ENCODE assay signal across 28 cellular contexts in the genomic region with DNA sequence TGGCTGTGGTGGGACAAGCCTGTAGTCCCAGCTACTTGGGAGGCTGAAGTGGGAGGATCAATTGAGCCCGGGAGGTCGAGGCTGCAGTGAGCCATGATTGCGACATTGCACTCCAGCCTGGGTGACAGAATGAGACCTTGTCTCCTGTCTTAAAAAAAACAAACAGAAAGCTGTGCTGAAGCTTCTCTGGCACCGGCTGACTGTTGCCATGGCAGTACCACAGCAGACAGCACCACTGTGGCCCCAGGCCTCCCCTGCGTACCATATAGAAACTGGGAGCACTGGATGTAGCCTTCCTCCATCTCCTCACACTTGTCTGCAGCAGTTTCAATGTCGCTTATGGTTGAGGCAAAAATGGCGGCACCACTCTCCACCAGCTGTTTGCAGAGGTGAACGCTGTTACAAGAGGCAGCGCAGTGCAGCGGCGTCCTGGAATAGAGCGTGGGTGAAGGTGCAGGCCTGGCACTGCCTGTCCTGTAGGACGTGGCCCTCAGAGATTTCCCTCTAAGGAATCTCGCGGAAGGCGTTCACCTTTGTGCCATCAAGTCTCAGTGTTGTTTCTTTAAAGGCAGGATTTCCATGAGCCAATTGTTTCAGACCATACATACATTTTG. TPM values are rescaled to one million over a fixed set of nuclear protein-coding genes. Genes with fewer than 3 reads are reported as not detected.
DNase-seq lines count a peak whose midpoint lies in the region; ATAC-seq and TF ChIP-seq lines count a peak whose summit lies in the region.
"Had no signal": no experiment of that assay in that cellular context is flagged by ENCODE, and none has a peak within 500 bp of the region (broad histone marks: within the 10 kb centered on the region; RNA-seq: fewer than 3 reads in every experiment).

No MANE protein-coding gene starts in this region.

- H3K27ac ChIP-seq in RWPE2 (ENCODE audit: poor library complexity, severe bottlenecking) = no peak overlapping the region
- H3K27ac ChIP-seq in cingulate gyrus (ENCODE audit: low read depth, low read length) = peak overlapping the region; percentile 76
- H3K27ac ChIP-seq in thoracic aorta = peak overlapping the region; percentile 82 to 91
- H3K27ac ChIP-seq in gastrocnemius medialis = peak overlapping the region in 2 of 4 donors; percentile 54 to 77
- H3K27ac ChIP-seq: BLaER1 treated with 17β-estradiol and CSF1 and Interleukin-3, amounts not matched to agents 10 nM and 100 nM; GM23248; HL-60; neural progenitor cell; SK-N-MC had no signal

- H3K36me3 ChIP-seq in RWPE2 (ENCODE audit: low read depth) = peaks cover 42% of the 10 kb centered on the region
- H3K36me3 ChIP-seq in thoracic aorta = peaks cover 13% of the 10 kb centered on the region
- peaks cover 0 to 50% of the 10 kb centered on the region in 2 donors for H3K36me3 ChIP-seq in gastrocnemius medialis
- H3K36me3 ChIP-seq: neural progenitor cell had no signal

- intact Hi-C loops in gastrocnemius medialis (cut with DNase I; ENCODE audit: low total_unique reads) = no loop called here

- TF ChIP-seq CTCF in RWPE2 (IDR thresholded peaks at IDR 0.05; ENCODE audit: poor library complexity, severe bottlenecking) (no peak), thoracic aorta (IDR thresholded peaks at IDR 0.05) (no peak), gastrocnemius medialis (IDR thresholded peaks at IDR 0.05 in 4 of 5, conservative IDR thresholded peaks at IDR 0.05 in 1 of 5) (no peak)

- H3K4me1 ChIP-seq in RWPE2 (ENCODE audit: insufficient read depth, poor library complexity, severe bottlenecking) = no peaks in the 10 kb centered on the region
- peaks cover 21 to 50% of the 10 kb centered on the region in 2 donors for H3K4me1 ChIP-seq in thoracic aorta (ENCODE audit: control insufficient read depth in 1 of 2, low read depth in 2 of 2)
- peaks cover 0 to 26% of the 10 kb centered on the region in 2 donors for H3K4me1 ChIP-seq in gastrocnemius medialis

- DNase-seq in RWPE2 (ENCODE audit: low spot score) (peak; percentile 54), mesenteric fat pad (ENCODE audit: low spot score) (peak; percentile 62), thoracic aorta (ENCODE audit: low spot score) (no peak), A172 (ENCODE audit: low spot score) (no peak), gastrocnemius medialis (no peak), GM19238 (ENCODE audit: insufficient read length, low spot score) (no peak)
- no peak for DNase-seq in stimulated activated CD4-positive, alpha-beta T cell treated with anti-CD3 and anti-CD28 coated beads, Interleukin-1b, Interleukin-23, amount 100 ng/mL, for 48 hours
- DNase-seq: activated CD4-positive, alpha-beta T cell treated with anti-CD3 and anti-CD28 coated beads for 36 hours; activated effector memory CD4-positive, alpha-beta T cell treated with Interleukin-2 at 50 U/mL for 16 hours; activated naive CD8-positive, alpha-beta T cell treated with anti-CD3 and anti-CD28 coated beads, Interleukin-2, amount 10 ng/mL, durations not matched to agents 7 days and 5 days; activated T-cell treated with anti-CD3 and anti-CD28 coated beads for 4 hours; cerebellar nuclear complex; GM23248; HFFc6; Kasumi-1; left cardiac atrium; NCI-H1436 treated with DMSO at 0.1 percent for 48 hours; NCI-H2107; NCI-H446 treated with DMSO at 0.1 percent for 48 hours; NCI-H82; RPMI8226; stimulated activated naive CD4-positive, alpha-beta T cell treated with Interleukin-2 at 50 U/mL for 16 hours; upper lobe of left lung had no signal

- H3K27me3 ChIP-seq in RWPE2 (ENCODE audit: insufficient read depth, poor library complexity, severe bottlenecking) (no peaks in the 10 kb centered on the region), thoracic aorta (replicated peaks; ENCODE audit: insufficient read depth) (no peaks in the 10 kb centered on the region), gastrocnemius medialis (no peaks in the 10 kb centered on the region)
- H3K27me3 ChIP-seq: BLaER1 treated with 17β-estradiol and CSF1 and Interleukin-3, amounts not matched to agents 10 nM and 100 nM; neural progenitor cell; upper lobe of left lung had no signal

- H3K4me3 ChIP-seq in RWPE2 (ENCODE audit: severe bottlenecking) (no peak overlapping the region), thoracic aorta (no peak overlapping the region), gastrocnemius medialis (no peak overlapping the region)
- H3K4me3 ChIP-seq: BLaER1 treated with 17β-estradiol and CSF1 and Interleukin-3, amounts not matched to agents 10 nM and 100 nM; GM23248; neural progenitor cell; SK-N-MC; upper lobe of left lung had no signal

- TF ChIP-seq POLR2A in gastrocnemius medialis (IDR thresholded peaks at IDR 0.05) = no peak

- ATAC-seq in RWPE2 (ENCODE audit: low read depth) (no peak), thoracic aorta (ENCODE audit: insufficient number of reproducible peaks, low FRiP score, low read depth) (no peak), gastrocnemius medialis (no peak)
- ATAC-seq: activated CD4-positive, alpha-beta T cell treated with anti-CD3 and anti-CD28 coated beads for 36 hours; left cardiac atrium had no signal

- in situ Hi-C loops in gastrocnemius medialis (cut with MboI; ENCODE audit: low sequenced_read_pairs in 4 of 4) = no loop called here

- no peaks in the 10 kb centered on the region for H3K9me3 ChIP-seq in RWPE2 (ENCODE audit: severe bottlenecking)
- no peaks in the 10 kb centered on the region for H3K9me3 ChIP-seq in thoracic aorta
- H3K9me3 ChIP-seq in gastrocnemius medialis = no peaks in the 10 kb centered on the region
- H3K9me3 ChIP-seq: BLaER1 treated with 17β-estradiol and CSF1 and Interleukin-3, amounts not matched to agents 10 nM and 100 nM; upper lobe of left lung had no signal

RNA-seq across cellular contexts. Expression of a gene that starts 21.9 kb away (rescaled TPM):
- 57.4 TPM for total RNA-seq in mesenteric fat pad
- 100 to 1,000 TPM in 1 of 2 donors, 10 to 100 TPM in 1; 97.1 to 159 TPM for total RNA-seq in thoracic aorta
- total RNA-seq in A172 (2014; rRNA removed; shearing (Covaris generic)) = 47.5 and 57.4 TPM in 2 replicates
- 10 to 100 TPM; 16.2 to 25.8 (median 20.2) TPM for total RNA-seq in gastrocnemius medialis

RNA-seq across cellular contexts. Expression of a gene that starts 22.3 kb away (rescaled TPM):
- total RNA-seq in mesenteric fat pad = 6.3 TPM
- total RNA-seq in thoracic aorta = 10 to 100 TPM in 1 of 2 donors, 1 to 10 TPM in 1; 8.4 to 18.5 TPM
- total RNA-seq in A172 (2014; rRNA removed; shearing (Covaris generic)) = 24.4 and 24.5 TPM in 2 replicates
- total RNA-seq in gastrocnemius medialis = 10 to 100 TPM in 1 of 4 donors, 1 to 10 TPM in 3; 1.3 to 26.5 (median 3.0) TPM

Comparison
In these comparisons a context has a peak if more than half of its experiments do, and no peak if none do; other contexts are left out.
1. DNase-seq: peak in RWPE2 (single experiment) and mesenteric fat pad (single experiment); none in thoracic aorta (single experiment), A172 (single experiment), gastrocnemius medialis (0 of 2), stimulated activated CD4-positive, alpha-beta T cell treated with anti-CD3 and anti-CD28 coated beads, Interleukin-1b, Interleukin-23, amount 100 ng/mL, for 48 hours (single experiment) and GM19238 (single experiment).